1 cellular context compared by ENCODE assay signal in genomic region chr5:176744584-176744965, GRCh38.
TF ChIP-seq lines count a peak whose summit lies in the region.

No MANE protein-coding gene starts in this region.

TF ChIP-seq in IMR-90, 13 proteins besides CTCF, POLR2A, EP300 and RAD21 (continued from another document):
- TF ChIP-seq MXI1 (IDR thresholded peaks at IDR 0.05; ENCODE audit: borderline replicate concordance, low read depth, low read length) (no peak), CHD1 (IDR thresholded peaks at IDR 0.05; ENCODE audit: low read depth, low read length) (no peak)
